ENCODE assay signal across 24 cellular contexts in genomic region chr15:50506121-50506520, GRCh38. TPM values are rescaled to one million over a fixed set of nuclear protein-coding genes. Genes with fewer than 3 reads are reported as not detected.
DNase-seq lines count a peak whose midpoint lies in the region; ATAC-seq and TF ChIP-seq lines count a peak whose summit lies in the region.
"Had no signal": no experiment of that assay in that cellular context is flagged by ENCODE, and none has a peak within 500 bp of the region (broad histone marks: within the 10 kb centered on the region; RNA-seq: fewer than 3 reads in every experiment).

No MANE protein-coding gene starts in this region.

- DNase-seq in HCEC 1CT (peak; percentile 6), caudate nucleus (lab: John Stamatoyannopoulos, UW) (peak in 36 of 61 donors; percentile 1 to 73 (median 12)), islet precursor cell (peak; percentile 58), renal cortical epithelial cell (ENCODE audit: low read depth) (peak; percentile 33), NCI-H748 (lab: John Stamatoyannopoulos, UW; ENCODE audit: unreplicated experiment) (no peak), breast epithelium (ENCODE audit: low spot score in 2 of 2) (no peak), SKM-1 (lab: John Stamatoyannopoulos, UW; ENCODE audit: unreplicated experiment) (no peak)
- DNase-seq: activated CD8-positive, alpha-beta T cell treated with anti-CD3 and anti-CD28 coated beads, Interleukin-2, amount 10 ng/mL, durations not matched to agents 7 days and 5 days; activated naive CD4-positive, alpha-beta T cell treated with anti-CD3 and anti-CD28 coated beads, Interleukin-2, amount 50 U/mL, for 16 hours; activated T-cell treated with anti-CD3 and anti-CD28 coated beads, Interleukin-2, amount 50 U/mL, for 4 hours; DMS79 treated with DMSO at 0.1 percent for 48 hours; erythroblast; GOT3; immature natural killer cell; mammary epithelial cell; naive thymus-derived CD4-positive, alpha-beta T cell; NCI-H187 treated with DMSO at 0.1 percent for 48 hours; NCI-H446 treated with DMSO at 0.1 percent for 48 hours; T-cell; trophoblast cell had no signal

- no peak for TF ChIP-seq CTCF in breast epithelium (IDR thresholded peaks at IDR 0.05)

- no peaks in the 10 kb centered on the region for H3K27me3 ChIP-seq in breast epithelium

- H3K36me3 ChIP-seq in breast epithelium, result no peaks in the 10 kb centered on the region

- no peaks in the 10 kb centered on the region for H3K9me3 ChIP-seq in breast epithelium

- no peak for TF ChIP-seq POLR2A in breast epithelium (IDR thresholded peaks at IDR 0.05)

- no peaks in the 10 kb centered on the region for H3K4me1 ChIP-seq in breast epithelium

- intact Hi-C loops in breast epithelium (cut with DNase I; ENCODE audit: low total_unique reads), result no loop called here

- H3K4me3 ChIP-seq in breast epithelium, result no peak overlapping the region
- H3K4me3 ChIP-seq: coronary artery had no signal

- H3K27ac ChIP-seq in caudate nucleus (ENCODE audit: low read depth, low read length) (no peak overlapping the region), breast epithelium (no peak overlapping the region)
- H3K27ac ChIP-seq: coronary artery, HL-60 had no signal

- ATAC-seq in GM18517 (IDR thresholded peaks at IDR 0.05; ENCODE audit: unreplicated experiment), result no peak
- ATAC-seq: activated CD8-positive, alpha-beta T cell treated with anti-CD3 and anti-CD28 coated beads, Interleukin-2, amount 10 ng/mL, durations not matched to agents 7 days and 5 days; activated T-cell treated with anti-CD3 and anti-CD28 coated beads, Interleukin-2, amount 50 U/mL, for 4 hours; naive thymus-derived CD4-positive, alpha-beta T cell; Right ventricle myocardium inferior; T-cell had no signal

RNA-seq across cellular contexts. Expression of gene USP50, which starts 40.3 kb away (rescaled TPM):
- total RNA-seq in renal cortical epithelial cell, result 0.40 TPM in 1 of 2 replicates, not detected in the other
- total RNA-seq in breast epithelium, result 1 to 10 TPM in 2 of 3 donors, not detected in 1; 1.2 to 1.3 TPM
- total RNA-seq: activated CD8-positive, alpha-beta T cell treated with anti-CD3 and anti-CD28 coated beads, Interleukin-2, amount 10 ng/mL, durations not matched to agents 7 days and 5 days; activated T-cell treated with anti-CD3 and anti-CD28 coated beads, Interleukin-2, amount 50 U/mL, for 4 hours; Right ventricle myocardium inferior had no signal

Comparison
In these comparisons a context has a peak if more than half of its experiments do, and no peak if none do; other contexts are left out.
1. DNase-seq: peak in HCEC 1CT (single experiment), caudate nucleus (36 of 61), islet precursor cell (single experiment) and renal cortical epithelial cell (single experiment); none in NCI-H748 (single experiment), breast epithelium (0 of 2) and SKM-1 (single experiment).